In the genomic region with DNA sequence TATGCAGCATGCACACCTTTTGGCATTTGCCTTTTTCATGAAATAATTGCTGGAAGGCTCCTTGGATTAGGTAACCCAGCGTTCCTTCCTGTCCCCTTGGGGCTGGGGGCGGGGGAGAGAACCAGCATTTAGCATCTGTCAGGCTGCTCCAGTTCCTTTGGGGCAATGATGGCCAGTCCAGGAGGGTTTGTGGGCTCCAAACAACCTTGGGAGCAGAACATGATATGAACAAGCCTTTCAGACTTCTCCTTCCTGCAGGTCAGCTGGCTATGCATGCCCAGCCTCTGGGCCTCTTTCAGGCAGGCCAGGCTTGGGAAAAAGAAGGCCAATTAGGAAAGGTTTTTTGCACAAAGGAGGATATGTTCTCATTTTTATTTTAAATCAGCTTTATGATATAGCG, we compare ENCODE assay signal across 27 cellular contexts. TPM values are rescaled to one million over a fixed set of nuclear protein-coding genes. Genes with fewer than 3 reads are reported as not detected.
DNase-seq lines count a peak whose midpoint lies in the region; ATAC-seq and TF ChIP-seq lines count a peak whose summit lies in the region.
"Had no signal": no experiment of that assay in that cellular context is flagged by ENCODE, and none has a peak within 500 bp of the region (broad histone marks: within the 10 kb centered on the region; RNA-seq: fewer than 3 reads in every experiment).

No MANE protein-coding gene starts in this region.

- H3K4me1 Mint-ChIP-seq in brain = peaks cover 40% of the 10 kb centered on the region
- H3K4me1 Mint-ChIP-seq in naive thymus-derived CD8-positive, alpha-beta T cell = peaks cover 2 to 11% (median 7%) of the 10 kb centered on the region in 4 donors
- H3K4me1 Mint-ChIP-seq in stimulated activated effector memory CD8-positive, alpha-beta T cell treated with anti-CD3 and anti-CD28 coated beads, Interleukin-12 subunit alpha, Interleukin-12 subunit beta, amount 100 ng/mL, for 72 hours = peaks cover 5% of the 10 kb centered on the region

- H3K9me3 Mint-ChIP-seq in brain = peaks cover 0 to 2% (median 0%) of the 10 kb centered on the region in 5 experiments
- no peaks in the 10 kb centered on the region for H3K9me3 Mint-ChIP-seq in naive thymus-derived CD8-positive, alpha-beta T cell
- no peaks in the 10 kb centered on the region for H3K9me3 Mint-ChIP-seq in stimulated activated effector memory CD8-positive, alpha-beta T cell treated with anti-CD3 and anti-CD28 coated beads, Interleukin-12 subunit alpha, Interleukin-12 subunit beta, amount 100 ng/mL, for 72 hours
- H3K9me3 Mint-ChIP-seq: dendritic cell treated with granulocyte-macrophage colony-stimulating factor and Interleukin-4, amounts not matched to agents 40 ng/mL and 50 ng/mL, for 4 days; T-helper 1 cell treated with Interleukin-12 subunit alpha and Interleukin-12 subunit beta and Interleukin-4 antibody, amounts not matched to agents 30 μg/mL and 1 μg/mL, for 36 hours had no signal

- peak overlapping the region; percentile 87 to 92 (median 88) for H3K4me3 Mint-ChIP-seq in brain
- peak overlapping the region in 6 of 10 donors; percentile 58 to 88 (median 84) for H3K4me3 Mint-ChIP-seq in naive thymus-derived CD8-positive, alpha-beta T cell
- peak overlapping the region; percentile 54 for H3K4me3 Mint-ChIP-seq in stimulated activated effector memory CD8-positive, alpha-beta T cell treated with anti-CD3 and anti-CD28 coated beads, Interleukin-12 subunit alpha, Interleukin-12 subunit beta, amount 100 ng/mL, for 72 hours
- H3K4me3 Mint-ChIP-seq: dendritic cell treated with granulocyte-macrophage colony-stimulating factor and Interleukin-4, amounts not matched to agents 40 ng/mL and 50 ng/mL, for 4 days had no signal

- intact Hi-C loops in left ventricle myocardium inferior (cut with micrococcal nuclease) = no loop called here
- intact Hi-C loops in Right ventricle myocardium superior (cut with DNase I) = no loop called here

- no peak for ATAC-seq in Right ventricle myocardium superior (ENCODE audit: poor library complexity)
- ATAC-seq in naive thymus-derived CD8-positive, alpha-beta T cell = no peak
- no peak for ATAC-seq in stimulated activated effector memory CD8-positive, alpha-beta T cell treated with anti-CD3 and anti-CD28 coated beads, Interleukin-12 subunit alpha, Interleukin-12 subunit beta, amount 100 ng/mL, for 72 hours
- ATAC-seq in HG03039 (IDR thresholded peaks at IDR 0.05; ENCODE audit: unreplicated experiment) = no peak

- DNase-seq in left ventricle myocardium inferior (no peak), Right ventricle myocardium superior (no peak), cerebellar cortex (ENCODE audit: low spot score) (no peak), NCI-H748 (lab: John Stamatoyannopoulos, UW; ENCODE audit: unreplicated experiment) (no peak)
- DNase-seq in naive thymus-derived CD8-positive, alpha-beta T cell = no peak
- no peak for DNase-seq in stimulated activated effector memory CD8-positive, alpha-beta T cell treated with anti-CD3 and anti-CD28 coated beads, Interleukin-12 subunit alpha, Interleukin-12 subunit beta, amount 100 ng/mL, for 72 hours (ENCODE audit: low spot score in 2 of 2)
- DNase-seq: activated CD4-positive, alpha-beta T cell treated with anti-CD3 and anti-CD28 coated beads, Interleukin-2, amount 50 U/mL, for 1 hour; activated CD8-positive, alpha-beta memory T cell treated with anti-CD3 and anti-CD28 coated beads, Interleukin-2, amount 50 U/mL, for 4 hours; activated effector memory CD4-positive, alpha-beta T cell treated with anti-CD3 and anti-CD28 coated beads, Interleukin-2, amount 50 U/mL, for 16 hours; brain microvascular endothelial cell; NCI-H1417 treated with DMSO at 0.1 percent for 48 hours; NCI-H2107; stimulated activated CD4-positive, alpha-beta T cell treated with anti-CD3 and anti-CD28 coated beads, Interleukin-4, amount 100 ng/mL, for 24 hours; stomach had no signal

- H3K4me1 ChIP-seq in left ventricle myocardium inferior = peaks cover 58% of the 10 kb centered on the region
- H3K4me1 ChIP-seq: prostate gland had no signal

- H3K36me3 ChIP-seq in left ventricle myocardium inferior = no peaks in the 10 kb centered on the region
- H3K36me3 ChIP-seq: BE2C, brain microvascular endothelial cell, left lung, prostate gland, SJSA1, stomach, upper lobe of left lung had no signal

- POLR2A ChIA-PET in naive thymus-derived CD8-positive, alpha-beta T cell (lab: Charles Lee) = no interaction called here

- H3K27ac Mint-ChIP-seq in brain = peak overlapping the region in 1 of 5 experiments; percentile 28
- H3K27ac Mint-ChIP-seq in naive thymus-derived CD8-positive, alpha-beta T cell = no peak overlapping the region
- H3K27ac Mint-ChIP-seq in stimulated activated effector memory CD8-positive, alpha-beta T cell treated with anti-CD3 and anti-CD28 coated beads, Interleukin-12 subunit alpha, Interleukin-12 subunit beta, amount 100 ng/mL, for 72 hours = no peak overlapping the region
- H3K27ac Mint-ChIP-seq: dendritic cell treated with granulocyte-macrophage colony-stimulating factor and Interleukin-4, amounts not matched to agents 40 ng/mL and 50 ng/mL, for 4 days; T-helper 1 cell treated with Interleukin-12 subunit alpha and Interleukin-12 subunit beta and Interleukin-4 antibody, amounts not matched to agents 30 μg/mL and 1 μg/mL, for 36 hours had no signal

- no peaks in the 10 kb centered on the region for H3K36me3 Mint-ChIP-seq in brain
- no peaks in the 10 kb centered on the region for H3K36me3 Mint-ChIP-seq in naive thymus-derived CD8-positive, alpha-beta T cell
- H3K36me3 Mint-ChIP-seq in stimulated activated effector memory CD8-positive, alpha-beta T cell treated with anti-CD3 and anti-CD28 coated beads, Interleukin-12 subunit alpha, Interleukin-12 subunit beta, amount 100 ng/mL, for 72 hours = no peaks in the 10 kb centered on the region

- H3K9me3 ChIP-seq in left ventricle myocardium inferior (replicated peaks) = no peaks in the 10 kb centered on the region
- H3K9me3 ChIP-seq: A549, left lung, prostate gland, SJSA1, stomach, upper lobe of left lung had no signal

- H3K4me3 ChIP-seq in left ventricle myocardium inferior = peak overlapping the region; percentile 72
- H3K4me3 ChIP-seq: SJSA1 had no signal

- peaks cover 36% of the 10 kb centered on the region for H3K27me3 Mint-ChIP-seq in brain
- peaks cover 7 to 50% (median 39%) of the 10 kb centered on the region in 5 donors for H3K27me3 Mint-ChIP-seq in naive thymus-derived CD8-positive, alpha-beta T cell

- peak overlapping the region; percentile 93 for H3K27ac ChIP-seq in left ventricle myocardium inferior (replicated peaks)
- H3K27ac ChIP-seq: brain microvascular endothelial cell, left lung, SJSA1 had no signal

- peaks cover 39% of the 10 kb centered on the region for H3K27me3 ChIP-seq in left ventricle myocardium inferior (ENCODE audit: low read depth)

- TF ChIP-seq CTCF in left ventricle myocardium inferior (IDR thresholded peaks at IDR 0.05; ENCODE audit: borderline replicate concordance) = no peak
- no peak for TF ChIP-seq CTCF in brain (conservative IDR thresholded peaks at IDR 0.05)

RNA-seq across cellular contexts. Expression of gene SMTNL2, which starts 1.1 kb away (rescaled TPM):
- 33.4 TPM for total RNA-seq in left ventricle myocardium inferior
- 40.4 TPM for total RNA-seq in Right ventricle myocardium superior
- 3.6 TPM for polyA plus RNA-seq in brain (ENCODE audit: insufficient read depth, low read depth, low replicate concordance)
- not detected for total RNA-seq in naive thymus-derived CD8-positive, alpha-beta T cell
- polyA plus RNA-seq in naive thymus-derived CD8-positive, alpha-beta T cell = not detected
- total RNA-seq: M059J, SJSA1 had no signal

RNA-seq across cellular contexts. Expression of gene GGT6, which starts 22.8 kb away (rescaled TPM):
- total RNA-seq in left ventricle myocardium inferior (not detected), Right ventricle myocardium superior (not detected)
- polyA plus RNA-seq in brain (ENCODE audit: insufficient read depth, low read depth, low replicate concordance) = 0.17 TPM
- not detected for total RNA-seq in naive thymus-derived CD8-positive, alpha-beta T cell
- not detected for polyA plus RNA-seq in naive thymus-derived CD8-positive, alpha-beta T cell
- total RNA-seq: H4, M059J, SJSA1 had no signal
- polyA plus RNA-seq: A549, neural cell had no signal

RNA-seq across cellular contexts. Expression of gene MYBBP1A, which starts 28.0 kb away (rescaled TPM):
- total RNA-seq in left ventricle myocardium inferior = 21.3 TPM
- 18.8 TPM for total RNA-seq in Right ventricle myocardium superior
- 35.0 TPM for polyA plus RNA-seq in brain (ENCODE audit: insufficient read depth, low read depth, low replicate concordance)
- 10 to 100 TPM; 84.4 to 88.6 TPM for total RNA-seq in naive thymus-derived CD8-positive, alpha-beta T cell
- 10 to 100 TPM; 14.0 to 45.7 (median 28.7) TPM for polyA plus RNA-seq in naive thymus-derived CD8-positive, alpha-beta T cell

RNA-seq across cellular contexts. Expression of gene ALOX15, which starts 58.3 kb away (rescaled TPM):
- total RNA-seq in left ventricle myocardium inferior (0.33 TPM), Right ventricle myocardium superior (not detected)
- polyA plus RNA-seq in brain (ENCODE audit: insufficient read depth, low read depth, low replicate concordance) = not detected
- under 1 TPM; 0.60 TPM for total RNA-seq in naive thymus-derived CD8-positive, alpha-beta T cell
- not detected for polyA plus RNA-seq in naive thymus-derived CD8-positive, alpha-beta T cell
- total RNA-seq: H4, M059J, SJSA1 had no signal

Comparison
In these comparisons a context has a peak if more than half of its experiments do, and no peak if none do; other contexts are left out.
1. RNA of gene SMTNL2, which starts 1.1 kb away (total RNA-seq): 40.4 TPM in Right ventricle myocardium superior (single experiment) and 33.4 TPM in left ventricle myocardium inferior (single experiment); not detected in naive thymus-derived CD8-positive, alpha-beta T cell; every median in the first group is over 10 times any median in the second.
2. Peak in every context shown above with its lines, with median percentiles within 50 percentile points of each other: H3K4me3 Mint-ChIP-seq.